Comparison of ENCODE assay signal across 14 cellular contexts in genomic region chr14:91454155-91454554, GRCh38.
"Had no signal": no experiment of that assay in that cellular context is flagged by ENCODE, and none has a peak within 500 bp of the region (broad histone marks: within the 10 kb centered on the region; RNA-seq: fewer than 3 reads in every experiment).

No MANE protein-coding gene starts in this region.

- H3K4me1 Mint-ChIP-seq: brain; stimulated activated memory B cell treated with anti-CD40 and anti-IgM and Interleukin-4, amounts not matched to agents 10 μg/mL and 1 μg/mL and 100 μg/mL, for 72 hours had no signal

- H3K9me3 Mint-ChIP-seq: central memory CD8-positive, alpha-beta T cell; stimulated activated memory B cell treated with anti-CD40 and anti-IgM and Interleukin-4, amounts not matched to agents 10 μg/mL and 1 μg/mL and 100 μg/mL, for 72 hours had no signal

- DNase-seq: activated CD4-positive, alpha-beta T cell treated with anti-CD3 and anti-CD28 coated beads, Interleukin-2, amount 50 U/mL, for 1 hour; activated CD8-positive, alpha-beta memory T cell treated with anti-CD3 and anti-CD28 coated beads, Interleukin-2, amount 10 ng/mL, durations not matched to agents 7 days and 5 days; activated naive CD4-positive, alpha-beta T cell treated with Interleukin-2 at 50 U/mL for 16 hours; amygdala; erythroblast; left ventricle myocardium superior; mesendoderm; right cardiac atrium; upper lobe of left lung; WERI-Rb-1 had no signal

- H3K4me3 Mint-ChIP-seq: activated CD8-positive, alpha-beta memory T cell treated with anti-CD3 and anti-CD28 coated beads, Interleukin-2, amount 10 ng/mL, durations not matched to agents 7 days and 5 days; brain; central memory CD8-positive, alpha-beta T cell; stimulated activated memory B cell treated with anti-CD40 and anti-IgM and Interleukin-4, amounts not matched to agents 10 μg/mL and 1 μg/mL and 100 μg/mL, for 72 hours had no signal

- H3K27me3 Mint-ChIP-seq: brain; central memory CD8-positive, alpha-beta T cell; progenitor cell of endocrine pancreas; stimulated activated memory B cell treated with anti-CD40 and anti-IgM and Interleukin-4, amounts not matched to agents 10 μg/mL and 1 μg/mL and 100 μg/mL, for 72 hours had no signal

- ATAC-seq: activated CD8-positive, alpha-beta memory T cell treated with anti-CD3 and anti-CD28 coated beads, Interleukin-2, amount 10 ng/mL, durations not matched to agents 7 days and 5 days; left ventricle myocardium superior; right cardiac atrium; stimulated activated memory B cell treated with anti-CD40 and anti-IgM and Interleukin-4, amounts not matched to agents 10 μg/mL and 1 μg/mL and 100 μg/mL, for 72 hours had no signal

- H3K27ac Mint-ChIP-seq: activated CD8-positive, alpha-beta memory T cell treated with anti-CD3 and anti-CD28 coated beads, Interleukin-2, amount 10 ng/mL, durations not matched to agents 7 days and 5 days; progenitor cell of endocrine pancreas; stimulated activated memory B cell treated with anti-CD40 and anti-IgM and Interleukin-4, amounts not matched to agents 10 μg/mL and 1 μg/mL and 100 μg/mL, for 72 hours had no signal
